ENCODE assay signal across 8 cellular contexts in the genomic region with DNA sequence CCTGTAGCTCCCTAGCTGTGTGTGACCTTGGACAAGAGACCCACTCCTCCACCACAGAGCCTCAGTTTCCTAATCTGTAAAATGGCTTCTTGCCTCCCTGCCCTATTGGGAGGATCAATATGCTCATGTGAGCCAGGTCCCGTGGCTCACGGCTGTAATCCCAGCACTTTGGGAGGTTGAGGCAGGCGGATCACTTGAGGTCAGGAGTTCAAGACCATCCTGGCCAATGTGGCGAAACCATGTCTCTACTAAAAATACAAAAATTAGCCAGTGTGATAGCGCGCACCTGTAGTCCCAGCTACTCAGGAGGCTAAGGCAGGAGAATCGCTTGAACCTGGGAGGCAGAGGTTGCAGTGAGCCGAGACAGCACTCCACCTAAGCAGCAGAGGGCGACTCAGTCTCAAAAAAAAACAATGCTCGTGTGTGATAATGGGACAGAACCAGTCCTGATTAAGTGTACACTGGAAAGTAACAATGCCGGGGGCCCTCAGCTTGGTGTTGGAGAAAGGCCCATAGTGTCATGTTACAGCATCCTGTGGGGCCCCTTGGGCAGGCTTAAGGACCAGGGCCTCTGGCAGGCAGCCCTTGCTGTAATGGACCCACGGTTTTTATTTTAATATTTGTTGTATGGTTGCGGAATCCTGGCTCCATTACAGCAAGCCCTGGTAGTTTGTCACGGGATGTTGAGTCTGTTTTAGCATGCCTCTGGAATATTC. TPM values are rescaled to one million over a fixed set of nuclear protein-coding genes. Genes with fewer than 3 reads are reported as not detected.
DNase-seq lines count a peak whose midpoint lies in the region; ATAC-seq and TF ChIP-seq lines count a peak whose summit lies in the region.

No MANE protein-coding gene starts in this region.

- TF ChIP-seq CTCF in testis (IDR thresholded peaks at IDR 0.05) = peak; percentile 54 to 82 (median 61)

- 43 to 56% methylated on average over 14 of the region's 14 CpGs for WGBS in testis, 2 donors

- no peaks in the 10 kb centered on the region for H3K9me3 ChIP-seq in testis

- no peaks in the 10 kb centered on the region for H3K27me3 ChIP-seq in testis

- no peak overlapping the region for H3K27ac ChIP-seq in testis

- TF ChIP-seq POLR2A in testis (IDR thresholded peaks at IDR 0.05) = no peak

- intact Hi-C loops in testis (cut with DNase I; ENCODE audit: low total_unique reads) = no loop called here

- H3K36me3 ChIP-seq in testis (ENCODE audit: low read depth, missing control alignments) = no peaks in the 10 kb centered on the region

- peak; percentile 75 for ATAC-seq in SK-N-SH treated with all-trans-retinoic acid at 6 μM for 48 hours
- ATAC-seq in left lobe of liver = peak; percentile 73
- ATAC-seq in GM21526 (IDR thresholded peaks at IDR 0.05; ENCODE audit: low FRiP score, unreplicated experiment) = no peak
- no peak for ATAC-seq in GM18870 (IDR thresholded peaks at IDR 0.05; ENCODE audit: unreplicated experiment)

- H3K4me3 ChIP-seq in testis = no peak overlapping the region

- DNase-seq in GM03348 (ENCODE audit: low spot score) = peak; percentile 66
- DNase-seq in NCI-H1048 (lab: John Stamatoyannopoulos, UW) = peak; percentile 54
- DNase-seq in brain pericyte (ENCODE audit: low read depth, low spot score) = peak; percentile 36
- no peak for DNase-seq in left lobe of liver (ENCODE audit: low spot score)
- peak; percentile 75 for DNase-seq in testis

- H3K4me1 ChIP-seq in testis = peaks cover 29% of the 10 kb centered on the region

TF ChIP-seq in SK-N-SH treated with all-trans-retinoic acid at 6 μM for 48 hours, 23 proteins besides CTCF, POLR2A, EP300 and RAD21:
- TF ChIP-seq, protein P1, sequence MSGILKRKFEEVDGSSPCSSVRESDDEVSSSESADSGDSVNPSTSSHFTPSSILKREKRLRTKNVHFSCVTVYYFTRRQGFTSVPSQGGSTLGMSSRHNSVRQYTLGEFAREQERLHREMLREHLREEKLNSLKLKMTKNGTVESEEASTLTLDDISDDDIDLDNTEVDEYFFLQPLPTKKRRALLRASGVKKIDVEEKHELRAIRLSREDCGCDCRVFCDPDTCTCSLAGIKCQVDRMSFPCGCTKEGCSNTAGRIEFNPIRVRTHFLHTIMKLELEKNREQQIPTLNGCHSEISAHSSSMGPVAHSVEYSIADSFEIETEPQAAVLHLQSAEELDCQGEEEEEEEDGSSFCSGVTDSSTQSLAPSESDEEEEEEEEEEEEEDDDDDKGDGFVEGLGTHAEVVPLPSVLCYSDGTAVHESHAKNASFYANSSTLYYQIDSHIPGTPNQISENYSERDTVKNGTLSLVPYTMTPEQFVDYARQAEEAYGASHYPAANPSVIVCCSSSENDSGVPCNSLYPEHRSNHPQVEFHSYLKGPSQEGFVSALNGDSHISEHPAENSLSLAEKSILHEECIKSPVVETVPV (CRISPR knock-in tag; IDR thresholded peaks at IDR 0.05) = no peak
- no peak for TF ChIP-seq ZNF565 (CRISPR knock-in tag; conservative IDR thresholded peaks at IDR 0.05; ENCODE audit: low read depth)
- TF ChIP-seq, protein P2, sequence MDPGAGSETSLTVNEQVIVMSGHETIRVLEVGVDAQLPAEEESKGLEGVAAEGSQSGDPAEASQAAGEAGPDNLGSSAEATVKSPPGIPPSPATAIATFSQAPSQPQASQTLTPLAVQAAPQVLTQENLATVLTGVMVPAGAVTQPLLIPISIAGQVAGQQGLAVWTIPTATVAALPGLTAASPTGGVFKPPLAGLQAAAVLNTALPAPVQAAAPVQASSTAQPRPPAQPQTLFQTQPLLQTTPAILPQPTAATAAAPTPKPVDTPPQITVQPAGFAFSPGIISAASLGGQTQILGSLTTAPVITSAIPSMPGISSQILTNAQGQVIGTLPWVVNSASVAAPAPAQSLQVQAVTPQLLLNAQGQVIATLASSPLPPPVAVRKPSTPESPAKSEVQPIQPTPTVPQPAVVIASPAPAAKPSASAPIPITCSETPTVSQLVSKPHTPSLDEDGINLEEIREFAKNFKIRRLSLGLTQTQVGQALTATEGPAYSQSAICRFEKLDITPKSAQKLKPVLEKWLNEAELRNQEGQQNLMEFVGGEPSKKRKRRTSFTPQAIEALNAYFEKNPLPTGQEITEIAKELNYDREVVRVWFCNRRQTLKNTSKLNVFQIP (CRISPR knock-in tag; IDR thresholded peaks at IDR 0.05; ENCODE audit: borderline replicate concordance, low read depth) = no peak
- TF ChIP-seq, protein P3, sequence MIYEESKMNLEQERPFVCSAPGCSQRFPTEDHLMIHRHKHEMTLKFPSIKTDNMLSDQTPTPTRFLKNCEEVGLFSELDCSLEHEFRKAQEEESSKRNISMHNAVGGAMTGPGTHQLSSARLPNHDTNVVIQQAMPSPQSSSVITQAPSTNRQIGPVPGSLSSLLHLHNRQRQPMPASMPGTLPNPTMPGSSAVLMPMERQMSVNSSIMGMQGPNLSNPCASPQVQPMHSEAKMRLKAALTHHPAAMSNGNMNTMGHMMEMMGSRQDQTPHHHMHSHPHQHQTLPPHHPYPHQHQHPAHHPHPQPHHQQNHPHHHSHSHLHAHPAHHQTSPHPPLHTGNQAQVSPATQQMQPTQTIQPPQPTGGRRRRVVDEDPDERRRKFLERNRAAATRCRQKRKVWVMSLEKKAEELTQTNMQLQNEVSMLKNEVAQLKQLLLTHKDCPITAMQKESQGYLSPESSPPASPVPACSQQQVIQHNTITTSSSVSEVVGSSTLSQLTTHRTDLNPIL (CRISPR knock-in tag; IDR thresholded peaks at IDR 0.05; ENCODE audit: low read depth) = no peak
- TF ChIP-seq TOX (CRISPR knock-in tag; IDR thresholded peaks at IDR 0.05; ENCODE audit: borderline replicate concordance) = no peak
- no peak for TF ChIP-seq ISL1 (CRISPR knock-in tag; IDR thresholded peaks at IDR 0.05)
- TF ChIP-seq RARB (CRISPR knock-in tag; IDR thresholded peaks at IDR 0.05) = no peak
- no peak for TF ChIP-seq GLIS3 (CRISPR knock-in tag; IDR thresholded peaks at IDR 0.05)
- no peak for TF ChIP-seq ZC3H10 (CRISPR knock-in tag; IDR thresholded peaks at IDR 0.05)
- TF ChIP-seq BACH2 (CRISPR knock-in tag; IDR thresholded peaks at IDR 0.05; ENCODE audit: borderline replicate concordance) = no peak
- TF ChIP-seq PPARA (CRISPR knock-in tag; IDR thresholded peaks at IDR 0.05; ENCODE audit: borderline replicate concordance) = no peak
- no peak for TF ChIP-seq CSDC2 (CRISPR knock-in tag; IDR thresholded peaks at IDR 0.05)
- TF ChIP-seq TSHZ2 (CRISPR knock-in tag; IDR thresholded peaks at IDR 0.05) = no peak
- no peak for TF ChIP-seq ARNTL (CRISPR knock-in tag; IDR thresholded peaks at IDR 0.05; ENCODE audit: borderline replicate concordance, low read depth)

RNA-seq across cellular contexts. Expression of gene RPS11, which starts 6.8 kb away (rescaled TPM):
- total RNA-seq in left lobe of liver = 507 TPM
- total RNA-seq in testis = 1,000 to 10,000 TPM; 1,958 to 3,437 TPM
- polyA plus RNA-seq in testis (ENCODE audit: insufficient read depth, low read depth, low replicate concordance) = 2,108 TPM

RNA-seq across cellular contexts. Expression of gene FCGRT, which starts 9.4 kb away (rescaled TPM):
- total RNA-seq in left lobe of liver (262 TPM), testis (10 to 100 TPM; 52.8 to 76.9 TPM)
- polyA plus RNA-seq in testis (ENCODE audit: insufficient read depth, low read depth, low replicate concordance) = 130 TPM

RNA-seq across cellular contexts. Expression of gene RPL13A, which starts 15.6 kb away (rescaled TPM):
- 972 TPM for total RNA-seq in left lobe of liver
- total RNA-seq in testis = 1,000 to 10,000 TPM; 1,063 to 1,721 TPM
- polyA plus RNA-seq in testis (ENCODE audit: insufficient read depth, low read depth, low replicate concordance) = 1,193 TPM

RNA-seq across cellular contexts. Expression of gene RCN3, which starts 24.8 kb away (rescaled TPM):
- 22.8 TPM for total RNA-seq in left lobe of liver
- 10 to 100 TPM; 19.9 TPM for total RNA-seq in testis
- polyA plus RNA-seq in testis (ENCODE audit: insufficient read depth, low read depth, low replicate concordance) = 42.1 TPM

RNA-seq across cellular contexts. Expression of gene FLT3LG, which starts 29.0 kb away (rescaled TPM):
- 2.1 TPM for total RNA-seq in left lobe of liver
- 1 to 10 TPM; 3.0 to 4.6 TPM for total RNA-seq in testis
- 7.1 TPM for polyA plus RNA-seq in testis (ENCODE audit: insufficient read depth, low read depth, low replicate concordance)

Comparison
In these comparisons a context has a peak if more than half of its experiments do, and no peak if none do; other contexts are left out.
1. ATAC-seq: peak in SK-N-SH treated with all-trans-retinoic acid at 6 μM for 48 hours (single experiment) and left lobe of liver (single experiment); none in GM21526 (single experiment) and GM18870 (single experiment).